ENCODE assay signal across 1 cellular context in the genomic region with DNA sequence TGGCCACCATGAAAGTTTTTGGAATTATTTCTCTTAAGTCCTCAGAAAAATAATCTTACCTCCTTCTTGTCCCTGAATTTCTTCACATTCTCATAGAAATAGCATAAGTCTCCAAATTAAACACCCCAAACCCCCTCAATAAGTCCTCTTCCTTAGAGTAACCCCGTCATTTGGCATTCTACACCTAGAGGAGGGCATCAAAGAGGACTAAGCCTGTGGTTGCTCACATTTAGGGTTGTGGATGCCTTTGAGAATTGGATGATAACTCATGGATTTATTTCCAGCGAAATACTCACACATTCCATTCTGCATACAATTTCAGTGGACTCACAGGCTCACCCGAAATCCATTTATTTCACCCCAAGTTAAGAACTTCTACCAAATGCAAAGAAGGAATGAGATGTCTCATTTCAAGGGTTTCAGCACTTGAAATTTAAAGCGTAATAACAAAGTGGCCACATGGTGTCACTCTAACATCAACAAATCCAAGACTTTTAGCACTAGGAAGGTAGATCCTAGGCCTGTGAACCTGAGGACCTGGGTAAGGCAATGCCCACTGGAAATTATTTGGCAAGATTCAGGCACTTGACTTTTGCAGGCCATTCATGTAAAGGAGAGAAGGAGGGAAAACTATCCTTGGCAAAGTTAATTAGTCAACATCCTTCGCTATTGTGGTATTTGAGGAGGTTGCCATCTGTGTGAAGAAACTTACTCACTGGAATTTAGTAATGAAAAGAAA.
TF ChIP-seq lines count a peak whose summit lies in the region.

No MANE protein-coding gene starts in this region.

TF ChIP-seq in K562, 482 proteins besides CTCF, POLR2A, EP300 and RAD21 (continued from another document):
- TF ChIP-seq, protein P1, sequence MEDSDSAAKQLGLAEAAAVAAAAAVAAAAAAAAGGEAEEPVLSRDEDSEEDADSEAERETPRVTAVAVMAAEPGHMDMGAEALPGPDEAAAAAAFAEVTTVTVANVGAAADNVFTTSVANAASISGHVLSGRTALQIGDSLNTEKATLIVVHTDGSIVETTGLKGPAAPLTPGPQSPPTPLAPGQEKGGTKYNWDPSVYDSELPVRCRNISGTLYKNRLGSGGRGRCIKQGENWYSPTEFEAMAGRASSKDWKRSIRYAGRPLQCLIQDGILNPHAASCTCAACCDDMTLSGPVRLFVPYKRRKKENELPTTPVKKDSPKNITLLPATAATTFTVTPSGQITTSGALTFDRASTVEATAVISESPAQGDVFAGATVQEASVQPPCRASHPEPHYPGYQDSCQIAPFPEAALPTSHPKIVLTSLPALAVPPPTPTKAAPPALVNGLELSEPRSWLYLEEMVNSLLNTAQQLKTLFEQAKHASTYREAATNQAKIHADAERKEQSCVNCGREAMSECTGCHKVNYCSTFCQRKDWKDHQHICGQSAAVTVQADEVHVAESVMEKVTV (CRISPR knock-in tag; IDR thresholded peaks at IDR 0.05) = peak; percentile 51
